ENCODE assay signal across 13 cellular contexts in the genomic region with DNA sequence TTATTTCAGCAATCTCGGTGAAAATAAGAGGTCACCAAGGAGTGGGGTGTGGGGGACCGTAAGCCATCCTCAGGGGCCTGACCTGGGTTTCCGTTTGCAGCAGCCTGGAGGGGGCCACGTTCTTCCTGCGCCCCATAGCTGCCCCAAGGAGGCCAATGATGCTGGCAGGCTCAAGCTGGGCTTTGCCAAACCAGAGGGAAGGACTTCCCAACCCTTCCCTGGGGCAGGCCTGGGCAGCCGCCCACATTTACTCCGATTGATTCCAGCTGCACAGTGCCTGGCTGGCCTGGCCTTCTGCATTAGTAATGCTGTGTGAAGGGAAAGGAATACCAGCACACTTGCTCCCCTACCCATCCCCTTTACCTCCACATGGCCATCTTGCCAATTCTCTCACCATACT.
A peak's percentile ranks its signal among the peaks of the same experiment; 100 is the strongest.
DNase-seq lines count a peak whose midpoint lies in the region; ATAC-seq and TF ChIP-seq lines count a peak whose summit lies in the region.
"Had no signal": no experiment of that assay in that cellular context is flagged by ENCODE, and none has a peak within 500 bp of the region (broad histone marks: within the 10 kb centered on the region; RNA-seq: fewer than 3 reads in every experiment).

No MANE protein-coding gene starts in this region.

- H3K9me3 ChIP-seq in heart right ventricle = peaks cover 0 to 2% (median 0%) of the 10 kb centered on the region in 11 donors

- peak; percentile 72 to 89 (median 78) for ATAC-seq in heart right ventricle
- ATAC-seq: T-helper 17 cell had no signal

- H3K27ac Mint-ChIP-seq in osteocyte (ENCODE audit: unreplicated experiment) = peak overlapping the region; percentile 87
- H3K27ac Mint-ChIP-seq: activated T-helper 1 cell treated with anti-CD3 and anti-CD28 coated beads, Interleukin-12 subunit alpha, Interleukin-12 subunit beta, Interleukin-2, Interleukin-4 antibody, amounts not matched to agents 30 ng/mL and 10 ng/mL and 1 ng/mL, durations not matched to agents 14 hours and 24 hours and 36 hours; T-helper 17 cell had no signal

- no peak overlapping the region for H3K4me3 Mint-ChIP-seq in osteocyte (ENCODE audit: unreplicated experiment)
- H3K4me3 Mint-ChIP-seq: activated T-helper 1 cell treated with anti-CD3 and anti-CD28 coated beads, Interleukin-12 subunit alpha, Interleukin-12 subunit beta, Interleukin-2, Interleukin-4 antibody, amounts not matched to agents 30 ng/mL and 10 ng/mL and 1 ng/mL, durations not matched to agents 14 hours and 24 hours and 36 hours; T-helper 17 cell had no signal

- no peaks in the 10 kb centered on the region for H3K36me3 ChIP-seq in heart right ventricle

- 66 to 78% methylated on average over 7 of the region's 7 CpGs for WGBS in heart right ventricle, 2 donors

- peaks cover 64% of the 10 kb centered on the region for H3K4me1 Mint-ChIP-seq in osteocyte (ENCODE audit: unreplicated experiment)
- H3K4me1 Mint-ChIP-seq: T-helper 17 cell had no signal

- H3K27ac ChIP-seq in heart right ventricle = peak overlapping the region in 9 of 10 donors; percentile 31 to 74 (median 52)

- TF ChIP-seq CTCF in heart right ventricle (IDR thresholded peaks at IDR 0.05) = no peak
- TF ChIP-seq CTCF in osteocyte (IDR thresholded peaks at IDR 0.05) = no peak

- peaks cover 0 to 39% (median 11%) of the 10 kb centered on the region in 9 donors for H3K4me1 ChIP-seq in heart right ventricle

- intact Hi-C loops in heart right ventricle (cut with DNase I) = no loop called here

- H3K36me3 Mint-ChIP-seq in osteocyte (ENCODE audit: unreplicated experiment) = peaks cover 2% of the 10 kb centered on the region

- peaks cover 4% of the 10 kb centered on the region for H3K9me3 Mint-ChIP-seq in osteocyte (ENCODE audit: unreplicated experiment)
- H3K9me3 Mint-ChIP-seq: activated T-helper 1 cell treated with anti-CD3 and anti-CD28 coated beads, Interleukin-12 subunit alpha, Interleukin-12 subunit beta, Interleukin-2, Interleukin-4 antibody, amounts not matched to agents 30 ng/mL and 10 ng/mL and 1 ng/mL, durations not matched to agents 14 hours and 24 hours and 36 hours had no signal

- H3K4me3 ChIP-seq in heart right ventricle = no peak overlapping the region

- DNase-seq in AG08395 (ENCODE audit: low spot score) = peak; percentile 74
- DNase-seq in astrocyte of the hippocampus (ENCODE audit: low read depth, low spot score) = peak; percentile 16
- peak; percentile 36 to 76 for DNase-seq in heart right ventricle
- no peak for DNase-seq in osteocyte (ENCODE audit: extremely low spot score, unreplicated experiment)
- no peak for DNase-seq in SIG-M5 (lab: John Stamatoyannopoulos, UW)
- no peak for DNase-seq in T1000 (lab: John Stamatoyannopoulos, UW)
- no peak for DNase-seq in NCI-H2107 (lab: John Stamatoyannopoulos, UW)
- no peak for DNase-seq in G401 (ENCODE audit: low spot score)
- DNase-seq: activated CD4-positive, alpha-beta T cell treated with anti-CD3 and anti-CD28 coated beads for 4 hours; NCI-H2171; small intestine; T-helper 17 cell had no signal

- in situ Hi-C loops in G401 (cut with HindIII; ENCODE audit: low sequenced_read_pairs) = no loop called here

- H3K27me3 Mint-ChIP-seq in osteocyte (ENCODE audit: unreplicated experiment) = no peaks in the 10 kb centered on the region

- H3K27me3 ChIP-seq in heart right ventricle = no peaks in the 10 kb centered on the region

Comparison
In these comparisons a context has a peak if more than half of its experiments do, and no peak if none do; other contexts are left out.
1. DNase-seq: peak in AG08395 (single experiment), astrocyte of the hippocampus (single experiment) and heart right ventricle (2 of 2); none in osteocyte (single experiment), SIG-M5 (single experiment), T1000 (single experiment), NCI-H2107 (single experiment) and G401 (single experiment).